8 cellular contexts compared by ENCODE assay signal in the genomic region with DNA sequence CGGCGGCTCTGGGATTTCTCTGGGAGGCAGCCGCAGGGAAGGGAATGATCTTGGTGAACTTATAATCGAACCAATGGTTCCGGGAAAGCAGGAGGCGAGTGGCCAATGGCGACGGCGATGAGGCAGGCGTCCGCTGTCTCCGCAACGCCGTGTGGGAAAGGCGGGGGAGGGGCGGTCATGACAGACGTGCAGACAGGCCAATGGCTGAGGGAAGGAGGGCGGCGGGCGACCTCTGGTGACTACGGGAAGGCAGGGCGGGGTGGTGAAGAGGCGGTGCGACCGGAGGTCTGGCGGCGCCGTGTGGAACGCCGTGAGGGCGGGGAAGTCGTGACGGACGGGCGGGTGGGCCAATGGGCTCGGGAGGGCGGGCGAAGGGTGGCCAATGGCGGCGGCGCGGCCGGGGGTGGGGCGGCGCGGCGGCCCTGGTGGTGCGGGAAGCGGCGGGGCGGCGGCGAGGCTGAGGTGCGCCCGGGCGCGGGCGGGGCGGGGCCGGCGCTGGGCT. TPM values are rescaled to one million over a fixed set of nuclear protein-coding genes. Genes with fewer than 3 reads are reported as not detected.
A peak's percentile ranks its signal among the peaks of the same experiment; 100 is the strongest.
DNase-seq lines count a peak whose midpoint lies in the region; ATAC-seq lines count a peak whose summit lies in the region.

A gene with protein sequence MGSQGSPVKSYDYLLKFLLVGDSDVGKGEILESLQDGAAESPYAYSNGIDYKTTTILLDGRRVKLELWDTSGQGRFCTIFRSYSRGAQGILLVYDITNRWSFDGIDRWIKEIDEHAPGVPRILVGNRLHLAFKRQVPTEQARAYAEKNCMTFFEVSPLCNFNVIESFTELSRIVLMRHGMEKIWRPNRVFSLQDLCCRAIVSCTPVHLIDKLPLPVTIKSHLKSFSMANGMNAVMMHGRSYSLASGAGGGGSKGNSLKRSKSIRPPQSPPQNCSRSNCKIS (plus strand): TSS at position 409 of the 502 bp plus-strand sequence. CDS start 226 bp downstream, outside the sequence.

- H3K27me3 ChIP-seq in naive thymus-derived CD4-positive, alpha-beta T cell (ENCODE audit: control insufficient read depth in 2 of 2, insufficient read depth in 2 of 2, low read length in 2 of 2): no peaks in the 10 kb centered on the region

- H3K36me3 Mint-ChIP-seq in naive thymus-derived CD4-positive, alpha-beta T cell: peaks cover 0 to 4% (median 0%) of the 10 kb centered on the region in 5 donors
- no peaks in the 10 kb centered on the region for H3K36me3 Mint-ChIP-seq in stimulated activated memory B cell treated with anti-CD40 and anti-IgM and Interleukin-4, amounts not matched to agents 10 μg/mL and 1 μg/mL and 100 μg/mL, for 72 hours

- H3K27me3 Mint-ChIP-seq in naive thymus-derived CD4-positive, alpha-beta T cell: no peaks in the 10 kb centered on the region
- H3K27me3 Mint-ChIP-seq in stimulated activated memory B cell treated with anti-CD40 and anti-IgM and Interleukin-4, amounts not matched to agents 10 μg/mL and 1 μg/mL and 100 μg/mL, for 72 hours: peaks cover 11% of the 10 kb centered on the region

- H3K9me3 ChIP-seq in naive thymus-derived CD4-positive, alpha-beta T cell (ENCODE audit: control insufficient read depth in 2 of 3, low read length in 3 of 3): no peaks in the 10 kb centered on the region

- H3K4me1 Mint-ChIP-seq in naive thymus-derived CD4-positive, alpha-beta T cell: peaks cover 25 to 50% (median 45%) of the 10 kb centered on the region in 7 donors
- H3K4me1 Mint-ChIP-seq in stimulated activated memory B cell treated with anti-CD40 and anti-IgM and Interleukin-4, amounts not matched to agents 10 μg/mL and 1 μg/mL and 100 μg/mL, for 72 hours: peaks cover 64% of the 10 kb centered on the region

- peaks cover 0 to 12% (median 0%) of the 10 kb centered on the region in 3 experiments for H3K36me3 ChIP-seq in naive thymus-derived CD4-positive, alpha-beta T cell (ENCODE audit: control insufficient read depth in 2 of 3, insufficient read depth in 3 of 3, low read length in 3 of 3)

- peak within 1 kb of the TSS; percentile 95 to 100 (median 99) for H3K27ac Mint-ChIP-seq in naive thymus-derived CD4-positive, alpha-beta T cell
- H3K27ac Mint-ChIP-seq in stimulated activated memory B cell treated with anti-CD40 and anti-IgM and Interleukin-4, amounts not matched to agents 10 μg/mL and 1 μg/mL and 100 μg/mL, for 72 hours: peak within 1 kb of the TSS; percentile 99

- peak within 1 kb of the TSS; percentile 93 for H3K4me3 ChIP-seq in naive thymus-derived CD4-positive, alpha-beta T cell (ENCODE audit: low read length)

- H3K4me1 ChIP-seq in naive thymus-derived CD4-positive, alpha-beta T cell (ENCODE audit: control insufficient read depth in 2 of 2, insufficient read depth in 2 of 2, low read length in 2 of 2): peaks cover 15 to 17% of the 10 kb centered on the region in 2 donors

- peak; percentile 91 for ATAC-seq in naive thymus-derived CD4-positive, alpha-beta T cell
- ATAC-seq in stimulated activated memory B cell treated with anti-CD40 and anti-IgM and Interleukin-4, amounts not matched to agents 10 μg/mL and 1 μg/mL and 100 μg/mL, for 72 hours: peak; percentile 94

- peak within 1 kb of the TSS; percentile 93 for H3K27ac ChIP-seq in naive thymus-derived CD4-positive, alpha-beta T cell (ENCODE audit: low read depth, low read length)

- CTCF ChIA-PET in naive thymus-derived CD4-positive, alpha-beta T cell (lab: Charles Lee): no interaction called here

- intact Hi-C loops in naive thymus-derived CD4-positive, alpha-beta T cell (cut with micrococcal nuclease): loop anchor here (1.0 to 10.0 kb wide), 11 partner anchors 10 to 1195 kb away; a partner anchor contains a TSS

- H3K4me3 Mint-ChIP-seq in naive thymus-derived CD4-positive, alpha-beta T cell: peak within 1 kb of the TSS; percentile 86 to 100 (median 98)
- H3K4me3 Mint-ChIP-seq in stimulated activated memory B cell treated with anti-CD40 and anti-IgM and Interleukin-4, amounts not matched to agents 10 μg/mL and 1 μg/mL and 100 μg/mL, for 72 hours: peak within 1 kb of the TSS; percentile 90

- peaks cover 0 to 1% (median 0%) of the 10 kb centered on the region in 11 donors for H3K9me3 Mint-ChIP-seq in naive thymus-derived CD4-positive, alpha-beta T cell
- H3K9me3 Mint-ChIP-seq in stimulated activated memory B cell treated with anti-CD40 and anti-IgM and Interleukin-4, amounts not matched to agents 10 μg/mL and 1 μg/mL and 100 μg/mL, for 72 hours: no peaks in the 10 kb centered on the region

- POLR2A ChIA-PET in naive thymus-derived CD4-positive, alpha-beta T cell (lab: Charles Lee): interaction anchor here (0.5 to 1.2 kb wide), 3 partner anchors 16 to 95 kb away, joined by 3 read pairs; a partner anchor contains a TSS

- DNase-seq in EH (ENCODE audit: low read depth): peak; percentile 98
- DNase-seq in GOT3 (lab: John Stamatoyannopoulos, UW): peak; percentile 98
- DNase-seq in LHCN-M2 (ENCODE audit: low read depth): peak; percentile 95
- peak; percentile 93 for DNase-seq in RPMI7951 (ENCODE audit: low read depth)
- DNase-seq in activated T-helper 1 cell treated with anti-CD3 and anti-CD28 coated beads, Interleukin-2, amount 50 U/mL, for 16 hours (ENCODE audit: low read depth in 1 of 2, low spot score in 1 of 2): peak; percentile 98 to 99
- peak; percentile 98 for DNase-seq in fibroblast of gingiva (ENCODE audit: low read depth)
- DNase-seq in naive thymus-derived CD4-positive, alpha-beta T cell: peak; percentile 96 to 99 (median 99)

RNA-seq across cellular contexts. Expression of the gene that starts here (rescaled TPM):
- total RNA-seq in LHCN-M2 (2014; rRNA removed): 11.9 and 13.3 TPM in 2 replicates
- 9.6 TPM for polyA plus RNA-seq in LHCN-M2 (2012)
- total RNA-seq in RPMI7951 (2014; rRNA removed; shearing (Covaris generic)): 5.5 and 7.1 TPM in 2 replicates
- total RNA-seq in naive thymus-derived CD4-positive, alpha-beta T cell: 10 to 100 TPM; 15.8 to 23.2 (median 17.8) TPM
- 10 to 100 TPM in 1 of 2 donors, 1 to 10 TPM in 1; 7.9 to 17.5 TPM for polyA plus RNA-seq in naive thymus-derived CD4-positive, alpha-beta T cell

Comparison
In these comparisons a context has a peak if more than half of its experiments do, and no peak if none do; other contexts are left out.
1. Peak in every context shown above with its lines: DNase-seq, ATAC-seq, H3K4me3 ChIP-seq and H3K27ac ChIP-seq.